ENCODE assay signal across 8 cellular contexts in genomic region chr3:124620600-124621063, GRCh38.
DNase-seq lines count a peak whose midpoint lies in the region; ATAC-seq and TF ChIP-seq lines count a peak whose summit lies in the region.

No MANE protein-coding gene starts in this region.

- CTCF ChIA-PET in RWPE1 (lab: Yijun Ruan, JAX): interaction anchor here (0.5 kb wide), 1 partner anchor 140 kb away, joined by 3 read pairs; no protein-coding TSS in a partner anchor

- TF ChIP-seq CTCF in right lobe of liver (IDR thresholded peaks at IDR 0.05): peak; percentile 17 to 44 (median 40)
- TF ChIP-seq CTCF in RWPE1 (conservative IDR thresholded peaks at IDR 0.05; ENCODE audit: low read depth): no peak

- POLR2A ChIA-PET in RWPE1 (lab: Yijun Ruan, JAX; ENCODE audit: low non-redundant PET): no interaction called here

- no peak overlapping the region for H3K4me3 ChIP-seq in BLaER1 treated with 17β-estradiol and CSF1 and Interleukin-3, amounts not matched to agents 10 nM and 100 nM
- H3K4me3 ChIP-seq in right lobe of liver: no peak overlapping the region

- TF ChIP-seq POLR2A in right lobe of liver (IDR thresholded peaks at IDR 0.05): no peak

- 0 out of 22 replicates have a peak overlapping the region, but pooled peaks of 2 of the 11 experiments have one; percentile 6 to 23 for H3K9ac ChIP-seq in BLaER1 treated with 17β-estradiol and CSF1 and Interleukin-3, amounts not matched to agents 10 nM and 100 nM

- intact Hi-C loops in right lobe of liver (cut with DNase I): loop anchor here in 1 of 2 donors (5.0 kb wide), 1 partner anchor 67 kb away; no protein-coding TSS in a partner anchor

- H3K27me3 ChIP-seq in BLaER1 treated with 17β-estradiol and CSF1 and Interleukin-3, amounts not matched to agents 10 nM and 100 nM: no peaks in the 10 kb centered on the region
- H3K27me3 ChIP-seq in right lobe of liver: no peaks in the 10 kb centered on the region

- H3K27ac Mint-ChIP-seq in activated naive CD4-positive, alpha-beta T cell treated with anti-CD3 and anti-CD28 coated beads, Interleukin-2, amount 50 U/mL, for 72 hours: peak overlapping the region; percentile 10 to 79

- WGBS in right lobe of liver (ENCODE audit: insufficient coverage, low coverage, low lambda C conversion rate, missing lambda C conversion rate): 6% methylated on average over 6 of the region's 6 CpGs

- DNase-seq in NAMALWA (ENCODE audit: low spot score) (peak; percentile 14), right lobe of liver (peak; percentile 64 to 88 (median 67)), RWPE1 (ENCODE audit: low spot score) (no peak), D341Med (ENCODE audit: low spot score) (no peak), NCI-H524 treated with DMSO at 0.1 percent for 48 hours (lab: John Stamatoyannopoulos, UW) (no peak)
- DNase-seq in activated naive CD4-positive, alpha-beta T cell treated with anti-CD3 and anti-CD28 coated beads, Interleukin-2, amount 50 U/mL, for 72 hours (ENCODE audit: low spot score in 2 of 2): peak; percentile 24 to 56

- ATAC-seq in GM21737 (IDR thresholded peaks at IDR 0.05; ENCODE audit: unreplicated experiment) (peak; percentile 60), right lobe of liver (peak; percentile 95 to 99 (median 96))
- ATAC-seq in activated naive CD4-positive, alpha-beta T cell treated with anti-CD3 and anti-CD28 coated beads, Interleukin-2, amount 50 U/mL, for 72 hours: peak; percentile 86 to 98

- peak overlapping the region in 7 of 11 experiments; percentile 1 to 56 (median 33); a peak in 7 of 22 replicates for H3K27ac ChIP-seq in BLaER1 treated with 17β-estradiol and CSF1 and Interleukin-3, amounts not matched to agents 10 nM and 100 nM
- H3K27ac ChIP-seq in right lobe of liver (peak overlapping the region; percentile 65 to 82 (median 71)), RWPE1 (no peak overlapping the region)

- H3K9me3 ChIP-seq in BLaER1 treated with 17β-estradiol and CSF1 and Interleukin-3, amounts not matched to agents 10 nM and 100 nM (replicated peaks in 1 of 11): peaks cover 0 to 6% (median 0%) of the 10 kb centered on the region in 11 experiments; a peak in 1 of 22 replicates
- no peaks in the 10 kb centered on the region for H3K9me3 ChIP-seq in right lobe of liver

- peaks cover 13 to 22% (median 20%) of the 10 kb centered on the region in 10 experiments for H3K4me1 ChIP-seq in BLaER1 treated with 17β-estradiol and CSF1 and Interleukin-3, amounts not matched to agents 10 nM and 100 nM
- peaks cover 0 to 63% (median 25%) of the 10 kb centered on the region in 4 donors for H3K4me1 ChIP-seq in right lobe of liver

- H3K36me3 Mint-ChIP-seq in activated naive CD4-positive, alpha-beta T cell treated with anti-CD3 and anti-CD28 coated beads, Interleukin-2, amount 50 U/mL, for 72 hours: peaks cover 0 to 6% of the 10 kb centered on the region in 2 donors

- no peaks in the 10 kb centered on the region for H3K36me3 ChIP-seq in BLaER1 treated with 17β-estradiol and CSF1 and Interleukin-3, amounts not matched to agents 10 nM and 100 nM
- no peaks in the 10 kb centered on the region for H3K36me3 ChIP-seq in right lobe of liver

- no peaks in the 10 kb centered on the region for H3K9me3 Mint-ChIP-seq in activated naive CD4-positive, alpha-beta T cell treated with anti-CD3 and anti-CD28 coated beads, Interleukin-2, amount 50 U/mL, for 72 hours

- H3K4me2 ChIP-seq in BLaER1 treated with 17β-estradiol and CSF1 and Interleukin-3, amounts not matched to agents 10 nM and 100 nM: peak overlapping the region in 10 of 11 experiments; percentile 14 to 78 (median 52); a peak in 18 of 22 replicates

- H4K20me1 ChIP-seq in BLaER1 treated with 17β-estradiol and CSF1 and Interleukin-3, amounts not matched to agents 10 nM and 100 nM: no peaks in the 10 kb centered on the region

Comparison
In these comparisons a context has a peak if more than half of its experiments do, and no peak if none do; other contexts are left out.
1. DNase-seq: peak in NAMALWA (single experiment), activated naive CD4-positive, alpha-beta T cell treated with anti-CD3 and anti-CD28 coated beads, Interleukin-2, amount 50 U/mL, for 72 hours (2 of 2) and right lobe of liver (3 of 3); none in RWPE1 (single experiment), D341Med (single experiment) and NCI-H524 treated with DMSO at 0.1 percent for 48 hours (single experiment).
2. Peak in every context shown above with its lines, with median percentiles within 50 percentile points of each other: ATAC-seq.